19 cellular contexts compared by ENCODE assay signal in the genomic region with DNA sequence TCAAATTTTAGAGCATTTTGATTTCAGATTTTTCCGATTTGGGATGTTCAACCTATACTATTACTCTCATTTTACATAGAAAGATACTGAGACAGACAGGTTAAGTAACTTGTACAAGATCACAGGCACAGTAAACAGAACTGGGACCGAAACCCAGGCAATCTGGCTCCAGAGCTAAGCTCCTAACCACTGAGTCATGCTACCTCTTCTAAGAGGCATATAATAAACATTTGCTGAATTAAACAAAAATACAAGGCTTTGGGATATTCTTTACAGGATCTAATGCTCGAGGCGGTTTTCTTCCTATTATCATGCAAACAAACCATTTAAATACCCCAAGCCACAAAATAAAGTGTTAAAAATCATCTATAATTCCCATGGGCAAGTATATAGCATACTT. TPM values are rescaled to one million over a fixed set of nuclear protein-coding genes. Genes with fewer than 3 reads are reported as not detected.
A peak's percentile ranks its signal among the peaks of the same experiment; 100 is the strongest.
DNase-seq lines count a peak whose midpoint lies in the region; ATAC-seq and TF ChIP-seq lines count a peak whose summit lies in the region.
"Had no signal": no experiment of that assay in that cellular context is flagged by ENCODE, and none has a peak within 500 bp of the region (broad histone marks: within the 10 kb centered on the region; RNA-seq: fewer than 3 reads in every experiment).

No MANE protein-coding gene starts in this region.

- H2AK5ac ChIP-seq in mesenchymal stem cell (ENCODE audit: low read length, severe bottlenecking) = no peak overlapping the region

- H3K4me2 ChIP-seq in Loucy (ENCODE audit: low read depth, low read length, poor library complexity, severe bottlenecking) (no peak overlapping the region), mesenchymal stem cell (ENCODE audit: low read length, poor library complexity, severe bottlenecking) (no peak overlapping the region)

- intact Hi-C loops in heart left ventricle (cut with DNase I) = loop anchor here in 7 of 10 donors (2.0 to 10.0 kb wide), 6 partner anchors 81 to 311 kb away; a partner anchor contains a TSS

- no peaks in the 10 kb centered on the region for H3K9me2 ChIP-seq in Loucy (replicated peaks; ENCODE audit: low read depth, low read length)

- H2AFZ ChIP-seq in Loucy (ENCODE audit: low read length) (peak overlapping the region; percentile 68; the same call in 1 of the 2 replicates), mesenchymal stem cell (ENCODE audit: low read depth, low read length) (no peak overlapping the region)

- TF ChIP-seq CTCF in Loucy (conservative IDR thresholded peaks at IDR 0.05; ENCODE audit: low read length) (no peak), astrocyte of the spinal cord (IDR thresholded peaks at IDR 0.05; ENCODE audit: low read depth, low read length) (no peak), heart left ventricle (IDR thresholded peaks at IDR 0.05) (no peak)

- no peak overlapping the region for H3K18ac ChIP-seq in mesenchymal stem cell (ENCODE audit: low read depth in 1 of 2, low read length in 2 of 2)

- H2BK15ac ChIP-seq in mesenchymal stem cell (ENCODE audit: low read depth, poor library complexity, severe bottlenecking) = no peak overlapping the region

- H2BK5ac ChIP-seq in mesenchymal stem cell (ENCODE audit: low read depth, low read length, poor library complexity, severe bottlenecking) = no peak overlapping the region

- no peak overlapping the region for H3K14ac ChIP-seq in mesenchymal stem cell (ENCODE audit: low read length in 2 of 2)

- H3K79me2 ChIP-seq in Loucy (ENCODE audit: insufficient read depth, low read length) = no peaks in the 10 kb centered on the region

- H3K27me3 ChIP-seq in Loucy (ENCODE audit: insufficient read depth, low read length, poor library complexity, severe bottlenecking) (no peaks in the 10 kb centered on the region), mesenchymal stem cell (ENCODE audit: control insufficient read depth in 1 of 2, insufficient read depth in 1 of 2, low read length in 2 of 2) (peaks cover 0 to 29% of the 10 kb centered on the region in 2 experiments), heart left ventricle (peaks cover 0 to 5% (median 0%) of the 10 kb centered on the region in 9 donors)
- H3K27me3 ChIP-seq: BLaER1 treated with 17β-estradiol and CSF1 and Interleukin-3, amounts not matched to agents 10 nM and 100 nM; thyroid gland had no signal

- H3K79me1 ChIP-seq in mesenchymal stem cell (replicated peaks; ENCODE audit: low read length, poor library complexity, severe bottlenecking) = no peaks in the 10 kb centered on the region

- no peak overlapping the region for H4K91ac ChIP-seq in mesenchymal stem cell (ENCODE audit: low read length)

- no peaks in the 10 kb centered on the region for H3F3A ChIP-seq in Loucy (ENCODE audit: low read depth)

- H2BK120ac ChIP-seq in mesenchymal stem cell (ENCODE audit: low read depth, low read length) = no peak overlapping the region

- no peaks in the 10 kb centered on the region for H3K9me3 ChIP-seq in Loucy (ENCODE audit: insufficient read depth, low read depth, low read length)
- H3K9me3 ChIP-seq in mesenchymal stem cell (ENCODE audit: control insufficient read depth, low read length) = peaks cover 16% of the 10 kb centered on the region
- peaks cover 0 to 11% (median 6%) of the 10 kb centered on the region in 12 donors for H3K9me3 ChIP-seq in heart left ventricle
- H3K9me3 ChIP-seq: thyroid gland had no signal

- H4K8ac ChIP-seq in mesenchymal stem cell (ENCODE audit: low read length) = no peak overlapping the region

- H3K23ac ChIP-seq in mesenchymal stem cell (ENCODE audit: low read length in 2 of 2) = no peak overlapping the region

- H3K4ac ChIP-seq in mesenchymal stem cell (ENCODE audit: low read depth in 1 of 2, low read length in 2 of 2) = no peak overlapping the region

- WGBS in mesenchymal stem cell = 55% methylated on average over 4 of the region's 4 CpGs
- WGBS in heart left ventricle, 4 donors = 95 to 99% (median 97%) methylated on average over 4 of the region's 4 CpGs

- H3K4me3 ChIP-seq in Loucy (ENCODE audit: low read length, poor library complexity, severe bottlenecking) (no peak overlapping the region), astrocyte of the spinal cord (ENCODE audit: low read depth, low read length) (no peak overlapping the region), mesenchymal stem cell (ENCODE audit: insufficient read depth in 1 of 2, low read depth in 1 of 2, low read length in 2 of 2) (no peak overlapping the region), heart left ventricle (no peak overlapping the region)
- H3K4me3 ChIP-seq: BLaER1 treated with 17β-estradiol and CSF1 and Interleukin-3, amounts not matched to agents 10 nM and 100 nM; thyroid gland had no signal

- peak; percentile 28 for DNase-seq in EH (ENCODE audit: low read depth)
- peak; percentile 16 for DNase-seq in astrocyte of the spinal cord (ENCODE audit: low read depth, low spot score)
- DNase-seq in mesenchymal stem cell = peak; percentile 62
- DNase-seq in heart left ventricle = no peak
- DNase-seq in NCI-H2081 (lab: John Stamatoyannopoulos, UW) = no peak
- no peak for DNase-seq in COLO829 (ENCODE audit: low spot score)
- DNase-seq: activated CD4-positive, CD25-positive, alpha-beta regulatory T cell treated with anti-CD3 and anti-CD28 coated beads, Interleukin-2, amount 50 U/mL, for 72 hours; activated CD8-positive, alpha-beta memory T cell treated with anti-CD3 and anti-CD28 coated beads, Interleukin-2, amount 50 U/mL, for 48 hours; activated naive CD4-positive, alpha-beta T cell treated with Interleukin-2 at 50 U/mL for 16 hours; aorta; NCI-H187; SIG-M5; stimulated activated CD4-positive, alpha-beta T cell treated with anti-CD3 and anti-CD28 coated beads, Interleukin-12 subunit alpha, Interleukin-12 subunit beta, amount 100 ng/mL, for 4 hours; thyroid gland had no signal

- H3K27ac ChIP-seq in mesenchymal stem cell (ENCODE audit: low read length, poor library complexity, severe bottlenecking) = peak overlapping the region; percentile 14
- no peak overlapping the region for H3K27ac ChIP-seq in heart left ventricle
- H3K27ac ChIP-seq: thyroid gland had no signal

- H3K4me1 ChIP-seq in Loucy (ENCODE audit: insufficient read depth, low read length, poor library complexity, severe bottlenecking) (no peaks in the 10 kb centered on the region), mesenchymal stem cell (ENCODE audit: control insufficient read depth, insufficient read depth, low read depth, low read length) (peaks cover 2% of the 10 kb centered on the region), heart left ventricle (peaks cover 0 to 10% (median 0%) of the 10 kb centered on the region in 12 donors)

- TF ChIP-seq POLR2A in heart left ventricle (IDR thresholded peaks at IDR 0.05) = no peak

- H3K9ac ChIP-seq in Loucy (ENCODE audit: low read depth, low read length, poor library complexity, severe bottlenecking) (no peak overlapping the region), mesenchymal stem cell (ENCODE audit: low read length) (peak overlapping the region; percentile 90)

- H3K36me3 ChIP-seq in Loucy (ENCODE audit: insufficient read depth, low read length) = no peaks in the 10 kb centered on the region
- no peaks in the 10 kb centered on the region for H3K36me3 ChIP-seq in mesenchymal stem cell (ENCODE audit: control insufficient read depth in 1 of 2, insufficient read depth in 2 of 2, low read depth in 1 of 2, low read length in 2 of 2)
- no peaks in the 10 kb centered on the region for H3K36me3 ChIP-seq in heart left ventricle
- H3K36me3 ChIP-seq: BLaER1 treated with 17β-estradiol and CSF1 and Interleukin-3, amounts not matched to agents 10 nM and 100 nM; thyroid gland had no signal

- no peaks in the 10 kb centered on the region for H4K20me1 ChIP-seq in Loucy (ENCODE audit: insufficient read depth, low read length, poor library complexity, severe bottlenecking)
- H4K20me1 ChIP-seq: BLaER1 treated with 17β-estradiol and CSF1 and Interleukin-3, amounts not matched to agents 10 nM and 100 nM had no signal

- in situ Hi-C loops in astrocyte of the spinal cord (cut with HindIII; ENCODE audit: low sequenced_read_pairs) = no loop called here

- ATAC-seq in heart left ventricle (no peak), HG03520 (IDR thresholded peaks at IDR 0.05; ENCODE audit: unreplicated experiment) (no peak)
- ATAC-seq: HepG2 had no signal

- H2BK12ac ChIP-seq in mesenchymal stem cell (ENCODE audit: low read length in 2 of 2) = no peak overlapping the region

RNA-seq across cellular contexts. Expression of a gene that starts 50.3 kb away (rescaled TPM):
- 0.40 TPM for polyA plus RNA-seq in mesenchymal stem cell (2013, experiment 1 of 2)
- polyA plus RNA-seq in mesenchymal stem cell (2013, experiment 2 of 2) = 0.38 TPM
- total RNA-seq in heart left ventricle = 1 to 10 TPM in 2 of 9 donors, under 1 TPM in 1, not detected in 6; 0.12 to 2.9 (median 1.1) TPM
- polyA plus RNA-seq in heart left ventricle = not detected
- total RNA-seq: HepG2 had no signal
- polyA plus RNA-seq: HepG2 had no signal

RNA-seq across cellular contexts. Expression of a gene that starts 53.6 kb away (rescaled TPM):
- polyA plus RNA-seq in mesenchymal stem cell (2013, experiment 1 of 2) = 3.7 TPM
- polyA plus RNA-seq in mesenchymal stem cell (2013, experiment 2 of 2) = 3.8 TPM
- 10 to 100 TPM in 7 of 9 donors, 1 to 10 TPM in 2; 5.9 to 25.0 (median 14.7) TPM for total RNA-seq in heart left ventricle
- 10 to 100 TPM in 1 of 2 donors, 1 to 10 TPM in 1; 9.7 to 10.6 TPM for polyA plus RNA-seq in heart left ventricle
- total RNA-seq: HepG2, mesenteric fat pad had no signal
- polyA plus RNA-seq: HepG2 had no signal

Comparison
In these comparisons a context has a peak if more than half of its experiments do, and no peak if none do; other contexts are left out.
1. DNase-seq: peak in EH (single experiment), astrocyte of the spinal cord (single experiment) and mesenchymal stem cell (single experiment); none in heart left ventricle (0 of 5), NCI-H2081 (0 of 2) and COLO829 (single experiment).